In genomic region chr16:78244131-78244899, GRCh38 we compare ENCODE assay signal across 27 cellular contexts.
DNase-seq lines count a peak whose midpoint lies in the region; ATAC-seq and TF ChIP-seq lines count a peak whose summit lies in the region.
"Had no signal": no experiment of that assay in that cellular context is flagged by ENCODE, and none has a peak within 500 bp of the region (broad histone marks: within the 10 kb centered on the region; RNA-seq: fewer than 3 reads in every experiment).

No MANE protein-coding gene starts in this region.

- no peaks in the 10 kb centered on the region for H3K36me3 ChIP-seq in endodermal cell (ENCODE audit: control insufficient read depth, insufficient read depth, low read length)
- H3K36me3 ChIP-seq in mesenchymal stem cell (ENCODE audit: control insufficient read depth in 1 of 2, insufficient read depth in 2 of 2, low read depth in 1 of 2, low read length in 2 of 2), result no peaks in the 10 kb centered on the region
- H3K36me3 ChIP-seq in smooth muscle cell (ENCODE audit: low read depth), result no peaks in the 10 kb centered on the region
- H3K36me3 ChIP-seq: left ventricle myocardium inferior had no signal

- H3K18ac ChIP-seq in mesenchymal stem cell (ENCODE audit: low read depth in 1 of 2, low read length in 2 of 2), result no peak overlapping the region

- H3K9ac ChIP-seq in endodermal cell (ENCODE audit: extremely low read depth, low read length, poor library complexity, severe bottlenecking), result peak overlapping the region; percentile 6
- no peak overlapping the region for H3K9ac ChIP-seq in mesenchymal stem cell (ENCODE audit: low read length)
- H3K9ac ChIP-seq in smooth muscle cell (ENCODE audit: low read depth), result no peak overlapping the region
- H3K9ac ChIP-seq: GM23248 had no signal

- no peaks in the 10 kb centered on the region for H3K79me2 ChIP-seq in smooth muscle cell (ENCODE audit: low read depth)

- TF ChIP-seq CTCF in endodermal cell (conservative IDR thresholded peaks at IDR 0.05) (no peak), smooth muscle cell (IDR thresholded peaks at IDR 0.05; ENCODE audit: borderline replicate concordance, insufficient read depth, poor library complexity, severe bottlenecking) (no peak)
- no peak for TF ChIP-seq CTCF in CD4-positive, alpha-beta T cell (IDR thresholded peaks at IDR 0.05)

- POLR2A ChIA-PET in CD4-positive, alpha-beta T cell (lab: Charles Lee), result no interaction called here

- no peak overlapping the region for H4K91ac ChIP-seq in mesenchymal stem cell (ENCODE audit: low read length)

- H3K79me1 ChIP-seq in mesenchymal stem cell (replicated peaks; ENCODE audit: low read length, poor library complexity, severe bottlenecking), result peaks cover 4% of the 10 kb centered on the region

- H3F3A ChIP-seq in smooth muscle cell (ENCODE audit: low read depth), result no peaks in the 10 kb centered on the region

- peak overlapping the region; percentile 49 for H2BK15ac ChIP-seq in mesenchymal stem cell (ENCODE audit: low read depth, poor library complexity, severe bottlenecking)

- H2AFZ ChIP-seq in mesenchymal stem cell (ENCODE audit: low read depth, low read length) (no peak overlapping the region), smooth muscle cell (ENCODE audit: low read depth) (no peak overlapping the region)
- H2AFZ ChIP-seq: GM23248 had no signal

- peaks cover 50% of the 10 kb centered on the region for H3K4me1 Mint-ChIP-seq in endodermal cell
- H3K4me1 Mint-ChIP-seq in stimulated activated naive CD8-positive, alpha-beta T cell treated with anti-CD3 and anti-CD28 coated beads, Interleukin-15, amount 100 ng/mL, for 72 hours, result no peaks in the 10 kb centered on the region
- no peaks in the 10 kb centered on the region for H3K4me1 Mint-ChIP-seq in CD4-positive, alpha-beta T cell (ENCODE audit: low read depth)
- H3K4me1 Mint-ChIP-seq: immature natural killer cell; stimulated activated memory B cell treated with anti-CD40 and anti-IgM and Interleukin-4, amounts not matched to agents 10 μg/mL and 1 μg/mL and 100 μg/mL, for 72 hours had no signal

- no peak overlapping the region for H2BK5ac ChIP-seq in mesenchymal stem cell (ENCODE audit: low read depth, low read length, poor library complexity, severe bottlenecking)

- WGBS in endodermal cell (ENCODE audit: insufficient coverage in 1 of 2, insufficient read length in 1 of 2), 2 experiments, result 63 to 75% methylated on average over 7 to 9 of the region's 9 CpGs
- 69% methylated on average over 9 of the region's 9 CpGs for WGBS in mesenchymal stem cell
- WGBS in smooth muscle cell (ENCODE audit: low lambda C conversion rate), result 39% methylated on average over 9 of the region's 9 CpGs

- H3K27ac Mint-ChIP-seq in endodermal cell, result peak overlapping the region; percentile 62
- H3K27ac Mint-ChIP-seq in stimulated activated naive CD8-positive, alpha-beta T cell treated with anti-CD3 and anti-CD28 coated beads, Interleukin-15, amount 100 ng/mL, for 72 hours, result peak overlapping the region in 1 of 2 donors; percentile 12
- H3K27ac Mint-ChIP-seq in CD4-positive, alpha-beta T cell, result no peak overlapping the region
- H3K27ac Mint-ChIP-seq: activated naive CD4-positive, alpha-beta T cell treated with anti-CD3 and anti-CD28 coated beads for 36 hours; activated T-helper 1 cell treated with anti-CD3 and anti-CD28 coated beads, Interleukin-12 subunit alpha, Interleukin-12 subunit beta, Interleukin-2, Interleukin-4 antibody, amounts not matched to agents 30 ng/mL and 10 ng/mL and 1 ng/mL, durations not matched to agents 14 hours and 24 hours and 36 hours; CD8-positive, alpha-beta T cell; immature natural killer cell; stimulated activated memory B cell treated with anti-CD40 and anti-IgM and Interleukin-4, amounts not matched to agents 10 μg/mL and 1 μg/mL and 100 μg/mL, for 72 hours; T-helper 17 cell had no signal

- H3K23ac ChIP-seq in mesenchymal stem cell (ENCODE audit: low read length in 2 of 2), result no peak overlapping the region

- H4K8ac ChIP-seq in mesenchymal stem cell (ENCODE audit: low read length), result no peak overlapping the region

- no peak overlapping the region for H3K14ac ChIP-seq in mesenchymal stem cell (ENCODE audit: low read length in 2 of 2)

- CTCF ChIA-PET in CD4-positive, alpha-beta T cell (lab: Charles Lee), result no interaction called here

- peak overlapping the region; percentile 90 for H2AK5ac ChIP-seq in mesenchymal stem cell (ENCODE audit: low read length, severe bottlenecking)

- intact Hi-C loops in CD4-positive, alpha-beta T cell (cut with DNase I, micrococcal nuclease), result no loop called here

- H3K27ac ChIP-seq in endodermal cell (ENCODE audit: low read depth, low read length) (no peak overlapping the region), mesenchymal stem cell (ENCODE audit: low read length, poor library complexity, severe bottlenecking) (peak overlapping the region; percentile 73), smooth muscle cell (ENCODE audit: low read depth) (no peak overlapping the region)
- H3K27ac ChIP-seq in CD4-positive, alpha-beta T cell (ENCODE audit: low read depth, low read length), result no peak overlapping the region
- H3K27ac ChIP-seq: dorsolateral prefrontal cortex, GM23248, left ventricle myocardium inferior had no signal

- DNase-seq in ELF-1 (ENCODE audit: low read depth, low spot score), result peak; percentile 38
- DNase-seq in endodermal cell, result peak; percentile 70
- no peak for DNase-seq in mesenchymal stem cell
- no peak for DNase-seq in smooth muscle cell (lab: John Stamatoyannopoulos, UW; ENCODE audit: unreplicated experiment)
- no peak for DNase-seq in stimulated activated naive CD8-positive, alpha-beta T cell treated with anti-CD3 and anti-CD28 coated beads, Interleukin-15, amount 100 ng/mL, for 72 hours
- no peak for DNase-seq in NCI-H748 treated with DMSO at 0.1 percent for 48 hours (lab: John Stamatoyannopoulos, UW)
- DNase-seq in CD4-positive, alpha-beta T cell, result no peak
- DNase-seq: activated CD4-positive, alpha-beta T cell treated with anti-CD3 and anti-CD28 coated beads, Interleukin-2, amount 50 U/mL, for 4 hours; activated CD8-positive, alpha-beta memory T cell treated with anti-CD3 and anti-CD28 coated beads, Interleukin-2, amount 50 U/mL, for 4 hours; activated naive CD4-positive, alpha-beta T cell treated with anti-CD3 and anti-CD28 coated beads for 36 hours; CD8-positive, alpha-beta T cell; dorsolateral prefrontal cortex; GM23248; immature natural killer cell; IMR-90; left ventricle myocardium inferior; MV-4-11; NCI-H1436; NCI-H2081 treated with DMSO at 0.1 percent for 48 hours; NCI-H345; NCI-H69; occipital lobe; SHP77; T-helper 17 cell had no signal

- H3K4me1 ChIP-seq in endodermal cell (ENCODE audit: control insufficient read depth, insufficient read depth, low read length) (peaks cover 19% of the 10 kb centered on the region), mesenchymal stem cell (ENCODE audit: control insufficient read depth, insufficient read depth, low read depth, low read length) (peaks cover 25% of the 10 kb centered on the region), smooth muscle cell (ENCODE audit: low read depth) (peaks cover 11% of the 10 kb centered on the region)
- H3K4me1 ChIP-seq: left ventricle myocardium inferior had no signal

- peaks cover 1% of the 10 kb centered on the region for H3K36me3 Mint-ChIP-seq in endodermal cell (ENCODE audit: low read depth)
- no peaks in the 10 kb centered on the region for H3K36me3 Mint-ChIP-seq in CD4-positive, alpha-beta T cell (ENCODE audit: low read depth)
- H3K36me3 Mint-ChIP-seq: CD8-positive, alpha-beta T cell had no signal

- H3K4me3 ChIP-seq in endodermal cell (ENCODE audit: low read length) (no peak overlapping the region), mesenchymal stem cell (ENCODE audit: insufficient read depth in 1 of 2, low read depth in 1 of 2, low read length in 2 of 2) (no peak overlapping the region), smooth muscle cell (no peak overlapping the region)
- H3K4me3 ChIP-seq: dorsolateral prefrontal cortex, GM23248, left ventricle myocardium inferior had no signal

- H4K20me1 ChIP-seq in smooth muscle cell (ENCODE audit: low read depth), result no peaks in the 10 kb centered on the region

- peaks cover 14% of the 10 kb centered on the region for H3K27me3 Mint-ChIP-seq in endodermal cell (ENCODE audit: insufficient read depth)
- H3K27me3 Mint-ChIP-seq in stimulated activated naive CD8-positive, alpha-beta T cell treated with anti-CD3 and anti-CD28 coated beads, Interleukin-15, amount 100 ng/mL, for 72 hours, result no peaks in the 10 kb centered on the region
- H3K27me3 Mint-ChIP-seq in CD4-positive, alpha-beta T cell, result no peaks in the 10 kb centered on the region
- H3K27me3 Mint-ChIP-seq: stimulated activated memory B cell treated with anti-CD40 and anti-IgM and Interleukin-4, amounts not matched to agents 10 μg/mL and 1 μg/mL and 100 μg/mL, for 72 hours; T-helper 17 cell had no signal

- H2BK120ac ChIP-seq in mesenchymal stem cell (ENCODE audit: low read depth, low read length), result no peak overlapping the region

- no peak for ATAC-seq in stimulated activated naive CD8-positive, alpha-beta T cell treated with anti-CD3 and anti-CD28 coated beads, Interleukin-15, amount 100 ng/mL, for 72 hours
- ATAC-seq in CD4-positive, alpha-beta T cell (ENCODE audit: poor library complexity), result no peak
- ATAC-seq: CD8-positive, alpha-beta T cell; stimulated activated memory B cell treated with anti-CD40 and anti-IgM and Interleukin-4, amounts not matched to agents 10 μg/mL and 1 μg/mL and 100 μg/mL, for 72 hours; T-helper 17 cell had no signal

- H3K4ac ChIP-seq in mesenchymal stem cell (ENCODE audit: low read depth in 1 of 2, low read length in 2 of 2), result no peak overlapping the region

- no peak overlapping the region for H3K4me3 Mint-ChIP-seq in endodermal cell
- no peak overlapping the region for H3K4me3 Mint-ChIP-seq in stimulated activated naive CD8-positive, alpha-beta T cell treated with anti-CD3 and anti-CD28 coated beads, Interleukin-15, amount 100 ng/mL, for 72 hours
- no peak overlapping the region for H3K4me3 Mint-ChIP-seq in CD4-positive, alpha-beta T cell
- H3K4me3 Mint-ChIP-seq: activated naive CD4-positive, alpha-beta T cell treated with anti-CD3 and anti-CD28 coated beads for 36 hours; activated T-helper 1 cell treated with anti-CD3 and anti-CD28 coated beads, Interleukin-12 subunit alpha, Interleukin-12 subunit beta, Interleukin-2, Interleukin-4 antibody, amounts not matched to agents 30 ng/mL and 10 ng/mL and 1 ng/mL, durations not matched to agents 14 hours and 24 hours and 36 hours; brain; CD8-positive, alpha-beta T cell; stimulated activated memory B cell treated with anti-CD40 and anti-IgM and Interleukin-4, amounts not matched to agents 10 μg/mL and 1 μg/mL and 100 μg/mL, for 72 hours; T-helper 17 cell had no signal

- H3K27me3 ChIP-seq in endodermal cell (ENCODE audit: control insufficient read depth, insufficient read depth, low read length, poor library complexity, severe bottlenecking), result no peaks in the 10 kb centered on the region
- no peaks in the 10 kb centered on the region for H3K27me3 ChIP-seq in mesenchymal stem cell (ENCODE audit: control insufficient read depth in 1 of 2, insufficient read depth in 1 of 2, low read length in 2 of 2)
- H3K27me3 ChIP-seq in smooth muscle cell (ENCODE audit: low read depth), result peaks cover 20% of the 10 kb centered on the region
- H3K27me3 ChIP-seq in CD4-positive, alpha-beta T cell (ENCODE audit: control insufficient read depth, insufficient read depth, low read length), result no peaks in the 10 kb centered on the region
- H3K27me3 ChIP-seq: dorsolateral prefrontal cortex had no signal

- no peaks in the 10 kb centered on the region for H3K9me3 Mint-ChIP-seq in endodermal cell
- no peaks in the 10 kb centered on the region for H3K9me3 Mint-ChIP-seq in stimulated activated naive CD8-positive, alpha-beta T cell treated with anti-CD3 and anti-CD28 coated beads, Interleukin-15, amount 100 ng/mL, for 72 hours
- H3K9me3 Mint-ChIP-seq in CD4-positive, alpha-beta T cell, result no peaks in the 10 kb centered on the region
- H3K9me3 Mint-ChIP-seq: activated naive CD4-positive, alpha-beta T cell treated with anti-CD3 and anti-CD28 coated beads for 36 hours; CD8-positive, alpha-beta T cell; immature natural killer cell; stimulated activated memory B cell treated with anti-CD40 and anti-IgM and Interleukin-4, amounts not matched to agents 10 μg/mL and 1 μg/mL and 100 μg/mL, for 72 hours had no signal

- H3K9me3 ChIP-seq in endodermal cell (ENCODE audit: control insufficient read depth, low read length) (no peaks in the 10 kb centered on the region), mesenchymal stem cell (ENCODE audit: control insufficient read depth, low read length) (no peaks in the 10 kb centered on the region), smooth muscle cell (replicated peaks; ENCODE audit: low read depth) (no peaks in the 10 kb centered on the region)
- no peaks in the 10 kb centered on the region for H3K9me3 ChIP-seq in CD4-positive, alpha-beta T cell (ENCODE audit: control insufficient read depth, low read length)
- H3K9me3 ChIP-seq: left ventricle myocardium inferior had no signal

- no peak overlapping the region for H3K4me2 ChIP-seq in mesenchymal stem cell (ENCODE audit: low read length, poor library complexity, severe bottlenecking)
- H3K4me2 ChIP-seq in smooth muscle cell, result peak overlapping the region; percentile 59

- no peak overlapping the region for H2BK12ac ChIP-seq in mesenchymal stem cell (ENCODE audit: low read length in 2 of 2)

Comparison
In these comparisons a context has a peak if more than half of its experiments do, and no peak if none do; other contexts are left out.
1. DNase-seq: peak in ELF-1 (single experiment) and endodermal cell (single experiment); none in mesenchymal stem cell (single experiment), smooth muscle cell (single experiment), stimulated activated naive CD8-positive, alpha-beta T cell treated with anti-CD3 and anti-CD28 coated beads, Interleukin-15, amount 100 ng/mL, for 72 hours (0 of 2), NCI-H748 treated with DMSO at 0.1 percent for 48 hours (single experiment) and CD4-positive, alpha-beta T cell (0 of 10).